ENCODE assay signal across 1 cellular context in the genomic region with DNA sequence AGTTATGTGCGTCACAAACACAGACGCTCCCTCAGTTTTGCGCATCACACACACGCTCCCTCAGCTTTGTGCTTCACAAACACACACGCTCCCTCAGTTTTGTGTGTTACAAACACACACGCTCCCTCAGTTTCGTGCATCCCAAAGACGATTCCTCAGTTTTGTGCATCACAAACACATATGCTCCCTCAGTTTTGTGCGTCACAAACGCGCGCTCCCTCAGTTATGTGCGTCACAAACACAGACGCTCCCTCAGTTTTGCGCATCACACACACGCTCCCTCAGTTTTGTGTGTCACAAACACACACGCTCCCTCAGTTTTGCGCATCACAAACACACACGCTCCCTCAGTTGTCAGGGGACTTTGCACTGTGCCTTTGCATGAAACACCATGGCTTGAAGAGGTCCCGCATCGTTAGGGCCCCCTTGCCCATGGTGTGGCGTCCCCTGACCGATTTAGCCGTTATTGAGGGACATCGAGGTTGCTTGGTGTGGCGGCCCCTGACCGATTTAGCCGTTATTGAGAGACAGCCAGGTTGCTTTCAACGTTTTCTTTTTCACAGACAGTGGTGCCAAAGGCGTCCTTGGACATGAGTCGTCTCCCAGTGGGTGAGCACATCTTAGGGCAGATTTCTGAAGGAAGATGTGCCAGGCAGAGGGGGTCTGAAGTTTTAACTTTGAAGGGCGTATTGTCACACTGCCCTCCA.
A peak's percentile ranks its signal among the peaks of the same experiment; 100 is the strongest.
TF ChIP-seq lines count a peak whose summit lies in the region.

No MANE protein-coding gene starts in this region.

TF ChIP-seq in GM23338, 12 proteins besides CTCF, POLR2A, EP300 and RAD21:
- TF ChIP-seq REST (IDR thresholded peaks at IDR 0.05; ENCODE audit: unreplicated experiment) (no peak), JUNB (IDR thresholded peaks at IDR 0.05; ENCODE audit: unreplicated experiment) (peak; percentile 62)
